ENCODE assay signal across 16 cellular contexts in the genomic region with DNA sequence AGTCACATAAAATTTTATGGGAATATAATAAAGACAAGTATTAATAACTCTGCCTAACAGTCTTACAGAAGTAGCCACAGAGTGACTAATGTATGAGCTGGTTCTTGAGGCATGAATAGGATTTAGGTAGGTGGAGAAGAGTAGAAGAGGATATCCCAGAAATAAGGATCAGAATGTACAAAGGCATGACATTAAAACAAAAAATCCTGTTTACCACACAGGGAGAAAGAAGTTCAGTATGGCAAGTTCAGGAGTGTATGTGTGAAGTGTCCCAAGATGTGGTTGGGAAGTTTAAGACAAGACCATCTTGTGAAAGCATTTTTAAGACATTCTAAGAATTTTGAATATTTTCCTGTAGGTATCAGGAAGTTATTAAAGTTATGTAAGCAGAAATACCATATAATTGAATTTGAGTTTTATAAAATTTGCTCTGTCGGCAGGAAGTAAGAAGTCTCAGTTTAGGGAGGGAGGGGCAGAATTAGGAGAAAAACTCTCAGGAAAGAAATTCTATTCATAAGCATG.
DNase-seq lines count a peak whose midpoint lies in the region; ATAC-seq, FAIRE-seq and TF ChIP-seq lines count a peak whose summit lies in the region.
"Had no signal": no experiment of that assay in that cellular context is flagged by ENCODE, and none has a peak within 500 bp of the region (broad histone marks: within the 10 kb centered on the region; RNA-seq: fewer than 3 reads in every experiment).

No MANE protein-coding gene starts in this region.

- H4K20me1 ChIP-seq in HepG2 (ENCODE audit: insufficient read depth, low read length), result no peaks in the 10 kb centered on the region

- FAIRE-seq in HepG2 (lab: Jason Lieb, UNC) (no peak), urothelium cell line (lab: Jason Lieb, UNC) (no peak)
- FAIRE-seq: GM12891, H1 had no signal

- TF ChIP-seq RAD21 in HepG2 (CRISPR knock-in tag; IDR thresholded peaks at IDR 0.05), result no peak

- H3K27me3 ChIP-seq in HepG2 (ENCODE audit: control insufficient read depth in 1 of 2, insufficient read depth in 2 of 2, low read length in 2 of 2) (no peaks in the 10 kb centered on the region), right lobe of liver (no peaks in the 10 kb centered on the region)
- H3K27me3 ChIP-seq: upper lobe of left lung had no signal

- H3K4me3 Mint-ChIP-seq in activated CD4-positive, alpha-beta memory T cell treated with anti-CD3 and anti-CD28 coated beads for 36 hours, result no peak overlapping the region
- H3K4me3 Mint-ChIP-seq: activated naive CD4-positive, alpha-beta T cell treated with anti-CD3 and anti-CD28 coated beads for 36 hours had no signal

- TF ChIP-seq EP300 in HepG2 (IDR thresholded peaks at IDR 0.05; ENCODE audit: low read depth in 2 of 2, low read length in 2 of 2), result no peak
- no peak for TF ChIP-seq EP300 in HepG2 (CRISPR knock-in tag; IDR thresholded peaks at IDR 0.05; ENCODE audit: borderline replicate concordance)

- TF ChIP-seq POLR2A in HepG2 (IDR thresholded peaks at IDR 0.05; ENCODE audit: insufficient read depth in 1 of 2, low read depth in 2 of 2, low read length in 2 of 2) (no peak), right lobe of liver (IDR thresholded peaks at IDR 0.05) (no peak)

- no peaks in the 10 kb centered on the region for H3K9me3 ChIP-seq in HepG2 (ENCODE audit: low read length)
- no peaks in the 10 kb centered on the region for H3K9me3 ChIP-seq in right lobe of liver
- H3K9me3 ChIP-seq: upper lobe of left lung had no signal

- no peaks in the 10 kb centered on the region for H3K4me1 ChIP-seq in HepG2 (ENCODE audit: insufficient read depth, low read length)
- H3K4me1 ChIP-seq in right lobe of liver, result no peaks in the 10 kb centered on the region
- H3K4me1 ChIP-seq: upper lobe of left lung had no signal

- no peak overlapping the region for H2AFZ ChIP-seq in HepG2 (ENCODE audit: low read length)

- H3K36me3 ChIP-seq in HepG2 (replicated peaks in 1 of 2; ENCODE audit: control insufficient read depth in 1 of 2, insufficient read depth in 2 of 2, low read length in 2 of 2), result no peaks in the 10 kb centered on the region
- H3K36me3 ChIP-seq in right lobe of liver, result no peaks in the 10 kb centered on the region
- H3K36me3 ChIP-seq: upper lobe of left lung had no signal

- POLR2A ChIA-PET in HepG2 (lab: Yijun Ruan, JAX), result no interaction called here
- POLR2A ChIA-PET in activated CD4-positive, alpha-beta memory T cell treated with anti-CD3 and anti-CD28 coated beads for 36 hours (lab: Charles Lee), result no interaction called here

- TF ChIP-seq CTCF in HepG2 (CRISPR knock-in tag; IDR thresholded peaks at IDR 0.05) (no peak), right lobe of liver (IDR thresholded peaks at IDR 0.05) (no peak), astrocyte of the cerebellum (IDR thresholded peaks at IDR 0.05; ENCODE audit: low read depth, low read length, missing control alignments) (no peak)

- no peak overlapping the region for H3K27ac Mint-ChIP-seq in activated CD4-positive, alpha-beta memory T cell treated with anti-CD3 and anti-CD28 coated beads for 36 hours
- H3K27ac Mint-ChIP-seq: activated naive CD4-positive, alpha-beta T cell treated with anti-CD3 and anti-CD28 coated beads for 36 hours had no signal

- no peaks in the 10 kb centered on the region for H3K9me3 Mint-ChIP-seq in activated CD4-positive, alpha-beta memory T cell treated with anti-CD3 and anti-CD28 coated beads for 36 hours
- H3K9me3 Mint-ChIP-seq: activated naive CD4-positive, alpha-beta T cell treated with anti-CD3 and anti-CD28 coated beads for 36 hours had no signal

- no peak overlapping the region for H3K9ac ChIP-seq in HepG2 (ENCODE audit: insufficient read depth, low read depth, low read length)

- intact Hi-C loops in HepG2 (cut with micrococcal nuclease; ENCODE audit: unreplicated experiment) (no loop called here), right lobe of liver (cut with DNase I) (no loop called here)
- intact Hi-C loops in activated CD4-positive, alpha-beta memory T cell treated with anti-CD3 and anti-CD28 coated beads for 36 hours (cut with micrococcal nuclease), result no loop called here

- in situ Hi-C loops in HepG2 (cut with HindIII; ENCODE audit: extremely low pct_ligation_motif_present, low pct_unique_long_range_greater_than_20kb), result no loop called here
- in situ Hi-C loops in astrocyte of the cerebellum (cut with HindIII; ENCODE audit: low sequenced_read_pairs), result no loop called here

- H3K27me3 Mint-ChIP-seq in activated CD4-positive, alpha-beta memory T cell treated with anti-CD3 and anti-CD28 coated beads for 36 hours, result peaks cover 12% of the 10 kb centered on the region

- H3K4me3 ChIP-seq in HepG2 (replicated peaks in 1 of 3; ENCODE audit: insufficient read depth in 1 of 3, low read depth in 2 of 3, low read length in 3 of 3), result no peak overlapping the region
- no peak overlapping the region for H3K4me3 ChIP-seq in right lobe of liver
- no peak overlapping the region for H3K4me3 ChIP-seq in astrocyte of the cerebellum (ENCODE audit: low read depth, low read length)
- H3K4me3 ChIP-seq: upper lobe of left lung had no signal

- H3K27ac ChIP-seq in HepG2 (ENCODE audit: extremely low read length, insufficient read depth, low read length) (no peak overlapping the region), right lobe of liver (no peak overlapping the region)
- H3K27ac ChIP-seq: upper lobe of left lung had no signal

- H3K4me2 ChIP-seq in HepG2 (ENCODE audit: low read depth, low read length), result no peak overlapping the region

- CTCF ChIA-PET in HepG2 (lab: Yijun Ruan, JAX; ENCODE audit: low intra/inter-chr PET ratio, low total read pairs), result no interaction called here
- CTCF ChIA-PET in activated CD4-positive, alpha-beta memory T cell treated with anti-CD3 and anti-CD28 coated beads for 36 hours (lab: Charles Lee), result no interaction called here

- H3K79me2 ChIP-seq in HepG2 (ENCODE audit: insufficient read depth, low read length), result no peaks in the 10 kb centered on the region

- no peak for DNase-seq in HepG2 (ENCODE audit: low spot score)
- no peak for DNase-seq in right lobe of liver
- DNase-seq in astrocyte of the cerebellum (ENCODE audit: low read depth), result peak; percentile 28
- peak; percentile 12 for DNase-seq in foreskin melanocyte
- peak; percentile 12 for DNase-seq in urothelium cell line (ENCODE audit: low spot score)
- DNase-seq in HUDEP-2 (lab: John Stamatoyannopoulos, UW; ENCODE audit: unreplicated experiment in 76 of 76), result no peak
- no peak for DNase-seq in activated CD4-positive, alpha-beta memory T cell treated with anti-CD3 and anti-CD28 coated beads for 36 hours
- DNase-seq: 8988T; activated CD4-positive, alpha-beta T cell treated with anti-CD3 and anti-CD28 coated beads, Interleukin-2, amount 50 U/mL, for 48 hours; activated naive CD4-positive, alpha-beta T cell treated with anti-CD3 and anti-CD28 coated beads for 36 hours; NCI-H2029; right cardiac atrium; upper lobe of left lung had no signal

- ATAC-seq in HepG2 (no peak), right lobe of liver (no peak), GM19395 (IDR thresholded peaks at IDR 0.05; ENCODE audit: unreplicated experiment) (no peak)
- ATAC-seq: right cardiac atrium had no signal

- H3K4me1 Mint-ChIP-seq in activated CD4-positive, alpha-beta memory T cell treated with anti-CD3 and anti-CD28 coated beads for 36 hours (ENCODE audit: low read depth), result no peaks in the 10 kb centered on the region

- 97% methylated on average over 1 of the region's 1 CpG for WGBS in HepG2 (ENCODE audit: low lambda C conversion rate)
- 62% methylated on average over 1 of the region's 1 CpG for WGBS in right lobe of liver (ENCODE audit: insufficient coverage, low coverage, low lambda C conversion rate, missing lambda C conversion rate)

- no TSS peak for BruUV-seq in HepG2 (replicated peaks; lab: Mats Ljungman, UMichigan)

- H3K36me3 Mint-ChIP-seq in activated CD4-positive, alpha-beta memory T cell treated with anti-CD3 and anti-CD28 coated beads for 36 hours, result no peaks in the 10 kb centered on the region

TF ChIP-seq in HepG2, 621 proteins besides CTCF, POLR2A, EP300 and RAD21:
- TF ChIP-seq MAFK (conservative IDR thresholded peaks at IDR 0.05 in 1 of 2, IDR thresholded peaks at IDR 0.05 in 1 of 2; ENCODE audit: low read length in 2 of 2) (peak in 1 of 2 experiments; percentile 53; a peak in 2 of 4 replicates), MAFF (IDR thresholded peaks at IDR 0.05; ENCODE audit: low read depth, low read length) (0 out of 2 replicates have a peak, but pooled peaks have one; percentile 26)
- TF ChIP-seq, protein P1, sequence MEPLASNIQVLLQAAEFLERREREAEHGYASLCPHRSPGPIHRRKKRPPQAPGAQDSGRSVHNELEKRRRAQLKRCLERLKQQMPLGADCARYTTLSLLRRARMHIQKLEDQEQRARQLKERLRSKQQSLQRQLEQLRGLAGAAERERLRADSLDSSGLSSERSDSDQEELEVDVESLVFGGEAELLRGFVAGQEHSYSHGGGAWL (CRISPR knock-in tag; IDR thresholded peaks at IDR 0.05), result no peak

Comparison
In these comparisons a context has a peak if more than half of its experiments do, and no peak if none do; other contexts are left out.
1. DNase-seq: peak in astrocyte of the cerebellum (single experiment), foreskin melanocyte (single experiment) and urothelium cell line (single experiment); none in HepG2 (single experiment), right lobe of liver (0 of 3), HUDEP-2 (0 of 76) and activated CD4-positive, alpha-beta memory T cell treated with anti-CD3 and anti-CD28 coated beads for 36 hours (single experiment).